Comparison of ENCODE assay signal across 30 cellular contexts in genomic region chr18:42426496-42427015, GRCh38.
"Had no signal": no experiment of that assay in that cellular context is flagged by ENCODE, and none has a peak within 500 bp of the region (broad histone marks: within the 10 kb centered on the region; RNA-seq: fewer than 3 reads in every experiment).

No MANE protein-coding gene starts in this region.

- DNase-seq: activated CD4-positive, alpha-beta memory T cell treated with anti-CD3 and anti-CD28 coated beads for 36 hours; activated CD4-positive, alpha-beta T cell treated with anti-CD3 and anti-CD28 coated beads, Interleukin-2, amount 10 ng/mL, durations not matched to agents 24 days and 14 days; activated CD4-positive, CD25-positive, alpha-beta regulatory T cell treated with anti-CD3 and anti-CD28 coated beads, Interleukin-2, amount 50 U/mL, for 72 hours; activated CD8-positive, alpha-beta memory T cell treated with anti-CD3 and anti-CD28 coated beads, Interleukin-2, amount 50 U/mL, for 4 hours; activated gamma-delta T cell; activated naive CD4-positive, alpha-beta T cell treated with anti-CD3 and anti-CD28 coated beads, Interleukin-2, amount 10 ng/mL, durations not matched to agents 7 days and 5 days; activated naive CD8-positive, alpha-beta T cell treated with anti-CD3 and anti-CD28 coated beads, Interleukin-2, amount 10 ng/mL, durations not matched to agents 7 days and 5 days; activated T-cell treated with anti-CD3 and anti-CD28 coated beads, Interleukin-2, amount 50 U/mL, for 1 hour; central memory CD4-positive, alpha-beta T cell; endodermal cell; hippocampal formation; lower lobe of right lung; naive B cell; nephron progenitor cell; retina; small intestine; stimulated activated CD4-positive, alpha-beta T cell treated with anti-CD3 and anti-CD28 coated beads, Interleukin-4, amount 100 ng/mL, for 24 hours; SW 1271; T-helper 9 cell; upper lobe of left lung had no signal

- H3K4me3 Mint-ChIP-seq: activated CD4-positive, alpha-beta memory T cell treated with anti-CD3 and anti-CD28 coated beads for 36 hours; activated CD4-positive, alpha-beta T cell treated with anti-CD3 and anti-CD28 coated beads, Interleukin-2, amount 10 ng/mL, durations not matched to agents 24 days and 14 days; activated naive CD4-positive, alpha-beta T cell treated with anti-CD3 and anti-CD28 coated beads, Interleukin-2, amount 10 ng/mL, durations not matched to agents 7 days and 5 days; activated naive CD8-positive, alpha-beta T cell treated with anti-CD3 and anti-CD28 coated beads, Interleukin-2, amount 10 ng/mL, durations not matched to agents 7 days and 5 days; dendritic cell treated with granulocyte-macrophage colony-stimulating factor and Interleukin-4, amounts not matched to agents 40 ng/mL and 50 ng/mL, for 4 days; endodermal cell; naive B cell; nephron progenitor cell; stimulated activated effector memory CD8-positive, alpha-beta T cell treated with anti-CD3 and anti-CD28 coated beads, Interleukin-12 subunit alpha, Interleukin-12 subunit beta, amount 100 ng/mL, for 72 hours; stimulated activated naive CD8-positive, alpha-beta T cell treated with anti-CD3 and anti-CD28 coated beads, Interleukin-15, Interleukin-2, amounts not matched to agents 100 ng/mL and 50 ng/mL, for 24 hours; T-helper 1 cell treated with Interleukin-12 subunit alpha and Interleukin-12 subunit beta and Interleukin-4 antibody, amounts not matched to agents 30 μg/mL and 1 μg/mL, for 36 hours had no signal

- H3K9me3 Mint-ChIP-seq: activated CD4-positive, alpha-beta T cell treated with anti-CD3 and anti-CD28 coated beads, Interleukin-2, amount 10 ng/mL, durations not matched to agents 24 days and 14 days; activated naive CD8-positive, alpha-beta T cell treated with anti-CD3 and anti-CD28 coated beads, Interleukin-2, amount 10 ng/mL, durations not matched to agents 7 days and 5 days; endodermal cell; T-helper 1 cell treated with Interleukin-12 subunit alpha and Interleukin-12 subunit beta and Interleukin-4 antibody, amounts not matched to agents 30 μg/mL and 1 μg/mL, for 36 hours had no signal

- H3K27me3 ChIP-seq: ascending aorta, neutrophil, upper lobe of left lung, vagina had no signal

- H3K9me3 ChIP-seq: ascending aorta, lower lobe of right lung, neutrophil, prostate gland, upper lobe of left lung, vagina had no signal

- H3K27me3 Mint-ChIP-seq: activated CD4-positive, alpha-beta memory T cell treated with anti-CD3 and anti-CD28 coated beads for 36 hours; activated CD4-positive, alpha-beta T cell treated with anti-CD3 and anti-CD28 coated beads, Interleukin-2, amount 10 ng/mL, durations not matched to agents 24 days and 14 days; activated naive CD4-positive, alpha-beta T cell treated with anti-CD3 and anti-CD28 coated beads, Interleukin-2, amount 10 ng/mL, durations not matched to agents 7 days and 5 days; activated naive CD8-positive, alpha-beta T cell treated with anti-CD3 and anti-CD28 coated beads, Interleukin-2, amount 10 ng/mL, durations not matched to agents 7 days and 5 days; dendritic cell treated with granulocyte-macrophage colony-stimulating factor and Interleukin-4, amounts not matched to agents 40 ng/mL and 50 ng/mL, for 4 days; naive B cell; stimulated activated naive CD8-positive, alpha-beta T cell treated with anti-CD3 and anti-CD28 coated beads, Interleukin-15, Interleukin-2, amounts not matched to agents 100 ng/mL and 50 ng/mL, for 24 hours had no signal

- H3K36me3 Mint-ChIP-seq: activated CD4-positive, alpha-beta memory T cell treated with anti-CD3 and anti-CD28 coated beads for 36 hours; activated naive CD4-positive, alpha-beta T cell treated with anti-CD3 and anti-CD28 coated beads, Interleukin-2, amount 10 ng/mL, durations not matched to agents 7 days and 5 days; activated naive CD8-positive, alpha-beta T cell treated with anti-CD3 and anti-CD28 coated beads, Interleukin-2, amount 10 ng/mL, durations not matched to agents 7 days and 5 days; naive B cell; stimulated activated effector memory CD8-positive, alpha-beta T cell treated with anti-CD3 and anti-CD28 coated beads, Interleukin-12 subunit alpha, Interleukin-12 subunit beta, amount 100 ng/mL, for 72 hours had no signal

- H3K27ac Mint-ChIP-seq: activated CD4-positive, alpha-beta memory T cell treated with anti-CD3 and anti-CD28 coated beads for 36 hours; activated CD4-positive, alpha-beta T cell treated with anti-CD3 and anti-CD28 coated beads, Interleukin-2, amount 10 ng/mL, durations not matched to agents 24 days and 14 days; activated naive CD4-positive, alpha-beta T cell treated with anti-CD3 and anti-CD28 coated beads, Interleukin-2, amount 10 ng/mL, durations not matched to agents 7 days and 5 days; activated naive CD8-positive, alpha-beta T cell treated with anti-CD3 and anti-CD28 coated beads, Interleukin-2, amount 10 ng/mL, durations not matched to agents 7 days and 5 days; dendritic cell treated with granulocyte-macrophage colony-stimulating factor and Interleukin-4, amounts not matched to agents 40 ng/mL and 50 ng/mL, for 4 days; endodermal cell; naive B cell; stimulated activated effector memory CD8-positive, alpha-beta T cell treated with anti-CD3 and anti-CD28 coated beads, Interleukin-12 subunit alpha, Interleukin-12 subunit beta, amount 100 ng/mL, for 72 hours; stimulated activated naive CD8-positive, alpha-beta T cell treated with anti-CD3 and anti-CD28 coated beads, Interleukin-15, Interleukin-2, amounts not matched to agents 100 ng/mL and 50 ng/mL, for 24 hours; T-helper 1 cell treated with Interleukin-12 subunit alpha and Interleukin-12 subunit beta and Interleukin-4 antibody, amounts not matched to agents 30 μg/mL and 1 μg/mL, for 36 hours had no signal

- H3K36me3 ChIP-seq: ascending aorta, lower lobe of right lung, neutrophil, prostate gland, upper lobe of left lung, vagina had no signal

- ATAC-seq: esophagus mucosa; lower lobe of right lung; sciatic nerve; stimulated activated effector memory CD8-positive, alpha-beta T cell treated with anti-CD3 and anti-CD28 coated beads, Interleukin-12 subunit alpha, Interleukin-12 subunit beta, amount 100 ng/mL, for 72 hours had no signal

- H3K4me3 ChIP-seq: ascending aorta, lower lobe of right lung, prostate gland, upper lobe of left lung, vagina had no signal

- H3K4me1 Mint-ChIP-seq: activated CD4-positive, alpha-beta T cell treated with anti-CD3 and anti-CD28 coated beads, Interleukin-2, amount 10 ng/mL, durations not matched to agents 24 days and 14 days; activated naive CD4-positive, alpha-beta T cell treated with anti-CD3 and anti-CD28 coated beads, Interleukin-2, amount 10 ng/mL, durations not matched to agents 7 days and 5 days; activated naive CD8-positive, alpha-beta T cell treated with anti-CD3 and anti-CD28 coated beads, Interleukin-2, amount 10 ng/mL, durations not matched to agents 7 days and 5 days; endodermal cell; naive B cell; nephron progenitor cell; stimulated activated effector memory CD8-positive, alpha-beta T cell treated with anti-CD3 and anti-CD28 coated beads, Interleukin-12 subunit alpha, Interleukin-12 subunit beta, amount 100 ng/mL, for 72 hours had no signal

- H3K4me1 ChIP-seq: ascending aorta, lower lobe of right lung, prostate gland, upper lobe of left lung, vagina had no signal

- H3K27ac ChIP-seq: ascending aorta, lower lobe of right lung, neutrophil, prostate gland, upper lobe of left lung, vagina had no signal
